In the genomic region with DNA sequence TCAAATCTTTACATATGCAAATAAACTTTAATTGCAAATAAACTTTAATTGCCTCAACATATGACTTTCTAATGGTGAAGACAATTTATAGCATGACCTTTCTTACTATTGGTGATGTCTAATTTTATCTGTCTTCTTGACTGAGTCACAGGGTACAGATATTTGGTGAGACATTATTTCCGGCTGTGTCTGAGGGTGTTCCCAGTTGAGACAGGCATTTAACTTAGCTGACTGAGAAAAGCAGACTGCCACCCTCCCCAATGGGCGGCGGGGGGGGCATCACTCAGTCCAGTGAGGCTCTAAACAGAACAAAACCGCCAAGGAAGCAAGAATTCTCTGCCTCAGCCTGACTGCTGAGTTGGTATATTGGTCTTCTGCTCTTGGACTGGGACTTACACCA, we compare ENCODE assay signal across 1 cellular context.
TF ChIP-seq lines count a peak whose summit lies in the region.

No MANE protein-coding gene starts in this region.

TF ChIP-seq in HCT116, 20 proteins besides CTCF, POLR2A, EP300 and RAD21:
- TF ChIP-seq JUND (IDR thresholded peaks at IDR 0.05) = no peak
- TF ChIP-seq YY1 (IDR thresholded peaks at IDR 0.05; ENCODE audit: extremely low read depth, insufficient replicate concordance, low read depth, low read length) = no peak
- TF ChIP-seq CBX3 (IDR thresholded peaks at IDR 0.05; ENCODE audit: low read depth) = no peak
- no peak for TF ChIP-seq TCF7L2 (IDR thresholded peaks at IDR 0.05; ENCODE audit: borderline replicate concordance, extremely low read depth, insufficient read depth, insufficient read length)
- TF ChIP-seq CEBPB (IDR thresholded peaks at IDR 0.05; ENCODE audit: low read depth) = no peak
- TF ChIP-seq, protein P1, sequence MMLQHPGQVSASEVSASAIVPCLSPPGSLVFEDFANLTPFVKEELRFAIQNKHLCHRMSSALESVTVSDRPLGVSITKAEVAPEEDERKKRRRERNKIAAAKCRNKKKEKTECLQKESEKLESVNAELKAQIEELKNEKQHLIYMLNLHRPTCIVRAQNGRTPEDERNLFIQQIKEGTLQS (IDR thresholded peaks at IDR 0.05) = no peak
- no peak for TF ChIP-seq EGR1 (IDR thresholded peaks at IDR 0.05; ENCODE audit: low read depth)
- TF ChIP-seq ELF1 (IDR thresholded peaks at IDR 0.05; ENCODE audit: borderline replicate concordance, low read depth) = no peak
- TF ChIP-seq ZFX (IDR thresholded peaks at IDR 0.05) = no peak
- TF ChIP-seq, protein P2, sequence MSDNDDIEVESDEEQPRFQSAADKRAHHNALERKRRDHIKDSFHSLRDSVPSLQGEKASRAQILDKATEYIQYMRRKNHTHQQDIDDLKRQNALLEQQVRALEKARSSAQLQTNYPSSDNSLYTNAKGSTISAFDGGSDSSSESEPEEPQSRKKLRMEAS (IDR thresholded peaks at IDR 0.05) = no peak
